37 cellular contexts compared by ENCODE assay signal in genomic region chr13:61994174-61994573, GRCh38.
"Had no signal": no experiment of that assay in that cellular context is flagged by ENCODE, and none has a peak within 500 bp of the region (broad histone marks: within the 10 kb centered on the region; RNA-seq: fewer than 3 reads in every experiment).

No MANE protein-coding gene starts in this region.

- H3K27ac Mint-ChIP-seq: activated CD4-positive, alpha-beta memory T cell treated with anti-CD3 and anti-CD28 coated beads, Interleukin-2, amount 10 ng/mL, durations not matched to agents 7 days and 5 days; activated CD4-positive, alpha-beta T cell treated with anti-CD3 and anti-CD28 coated beads for 36 hours; activated CD4-positive, alpha-beta T cell treated with anti-CD3 and anti-CD28 coated beads, Interleukin-2, amount 10 ng/mL, durations not matched to agents 7 days and 5 days; activated CD8-positive, alpha-beta memory T cell treated with anti-CD3 and anti-CD28 coated beads, Interleukin-2, amount 10 ng/mL, durations not matched to agents 7 days and 5 days; activated CD8-positive, alpha-beta T cell treated with anti-CD3 and anti-CD28 coated beads, Interleukin-2, amount 10 ng/mL, durations not matched to agents 7 days and 5 days; activated naive CD4-positive, alpha-beta T cell treated with anti-CD3 and anti-CD28 coated beads, Interleukin-2, amount 10 ng/mL, durations not matched to agents 7 days and 5 days; activated naive CD4-positive, alpha-beta T cell treated with anti-CD3 and anti-CD28 coated beads, Interleukin-2, amount 50 U/mL, for 24 hours; activated naive CD8-positive, alpha-beta T cell; activated naive CD8-positive, alpha-beta T cell treated with anti-CD3 and anti-CD28 coated beads, Interleukin-2, amount 10 ng/mL, durations not matched to agents 7 days and 5 days; activated naive CD8-positive, alpha-beta T cell treated with anti-CD3 and anti-CD28 coated beads, Interleukin-2, amount 50 U/mL, for 24 hours; activated T-cell treated with anti-CD3 and anti-CD28 coated beads, Interleukin-2, amount 50 U/mL, for 24 hours; activated T-helper 2 cell treated with anti-CD3 and anti-CD28 coated beads, Interferon-gamma antibody, Interleukin-2, Interleukin-4, amounts not matched to agents 10 μg/mL and 5 μg/mL and 100 μg/mL, durations not matched to agents 14 hours and 24 hours and 36 hours; brain; T-helper 1 cell treated with Interleukin-12 subunit alpha and Interleukin-12 subunit beta and Interleukin-4 antibody, amounts not matched to agents 30 μg/mL and 1 μg/mL, for 36 hours; T-helper 2 cell treated with Interferon-gamma antibody and Interleukin-4, amounts not matched to agents 5 μg/mL and 100 μg/mL, for 36 hours; WTC11 had no signal

- H3K4me3 ChIP-seq: ascending aorta, cardiac muscle cell had no signal

- H3K4me3 Mint-ChIP-seq: activated CD4-positive, alpha-beta memory T cell treated with anti-CD3 and anti-CD28 coated beads, Interleukin-2, amount 10 ng/mL, durations not matched to agents 7 days and 5 days; activated CD4-positive, alpha-beta T cell treated with anti-CD3 and anti-CD28 coated beads for 36 hours; activated CD4-positive, alpha-beta T cell treated with anti-CD3 and anti-CD28 coated beads, Interleukin-2, amount 10 ng/mL, durations not matched to agents 7 days and 5 days; activated CD8-positive, alpha-beta memory T cell treated with anti-CD3 and anti-CD28 coated beads, Interleukin-2, amount 10 ng/mL, durations not matched to agents 7 days and 5 days; activated CD8-positive, alpha-beta T cell treated with anti-CD3 and anti-CD28 coated beads, Interleukin-2, amount 10 ng/mL, durations not matched to agents 7 days and 5 days; activated naive CD4-positive, alpha-beta T cell treated with anti-CD3 and anti-CD28 coated beads, Interleukin-2, amount 10 ng/mL, durations not matched to agents 7 days and 5 days; activated naive CD4-positive, alpha-beta T cell treated with anti-CD3 and anti-CD28 coated beads, Interleukin-2, amount 50 U/mL, for 24 hours; activated naive CD8-positive, alpha-beta T cell; activated naive CD8-positive, alpha-beta T cell treated with anti-CD3 and anti-CD28 coated beads, Interleukin-2, amount 10 ng/mL, durations not matched to agents 7 days and 5 days; activated naive CD8-positive, alpha-beta T cell treated with anti-CD3 and anti-CD28 coated beads, Interleukin-2, amount 50 U/mL, for 24 hours; activated T-cell treated with anti-CD3 and anti-CD28 coated beads, Interleukin-2, amount 50 U/mL, for 24 hours; brain; central memory CD8-positive, alpha-beta T cell; T-helper 1 cell treated with Interleukin-12 subunit alpha and Interleukin-12 subunit beta and Interleukin-4 antibody, amounts not matched to agents 30 μg/mL and 1 μg/mL, for 36 hours; T-helper 2 cell treated with Interferon-gamma antibody and Interleukin-4, amounts not matched to agents 5 μg/mL and 100 μg/mL, for 36 hours; WTC11 had no signal

- H3K36me3 ChIP-seq: ascending aorta, cardiac muscle cell, WERI-Rb-1 had no signal

- DNase-seq: activated CD4-positive, alpha-beta memory T cell treated with anti-CD3 and anti-CD28 coated beads, Interleukin-2, amount 10 ng/mL, durations not matched to agents 7 days and 5 days; activated CD4-positive, alpha-beta T cell treated with anti-CD3 and anti-CD28 coated beads for 1 hour; activated CD4-positive, alpha-beta T cell treated with anti-CD3 and anti-CD28 coated beads for 36 hours; activated CD4-positive, alpha-beta T cell treated with anti-CD3 and anti-CD28 coated beads for 48 hours; activated CD4-positive, alpha-beta T cell treated with anti-CD3 and anti-CD28 coated beads, Interleukin-2, amount 10 ng/mL, durations not matched to agents 7 days and 5 days; activated CD4-positive, alpha-beta T cell treated with anti-CD3 and anti-CD28 coated beads, Interleukin-2, amount 50 U/mL, for 48 hours; activated CD4-positive, CD25-positive, alpha-beta regulatory T cell; activated CD8-positive, alpha-beta memory T cell treated with anti-CD3 and anti-CD28 coated beads for 24 hours; activated CD8-positive, alpha-beta memory T cell treated with anti-CD3 and anti-CD28 coated beads, Interleukin-2, amount 10 ng/mL, durations not matched to agents 7 days and 5 days; activated CD8-positive, alpha-beta memory T cell treated with anti-CD3 and anti-CD28 coated beads, Interleukin-2, amount 50 U/mL, for 48 hours; activated CD8-positive, alpha-beta T cell treated with anti-CD3 and anti-CD28 coated beads, Interleukin-2, amount 10 ng/mL, durations not matched to agents 7 days and 5 days; activated effector memory CD4-positive, alpha-beta T cell treated with Interleukin-2 at 50 U/mL for 16 hours; activated gamma-delta T cell; activated naive CD4-positive, alpha-beta T cell treated with anti-CD3 and anti-CD28 coated beads, Interleukin-2, amount 10 ng/mL, durations not matched to agents 7 days and 5 days; activated naive CD4-positive, alpha-beta T cell treated with Interleukin-2 at 50 U/mL for 16 hours; activated naive CD8-positive, alpha-beta T cell treated with anti-CD3 and anti-CD28 coated beads, Interleukin-2, amount 10 ng/mL, durations not matched to agents 7 days and 5 days; activated naive CD8-positive, alpha-beta T cell treated with anti-CD3 and anti-CD28 coated beads, Interleukin-2, amount 50 U/mL, for 24 hours; activated T-cell treated with anti-CD3 and anti-CD28 coated beads, Interleukin-2, amount 50 U/mL, for 24 hours; activated T-cell treated with anti-CD3 and anti-CD28 coated beads, Interleukin-2, amount 50 U/mL, for 48 hours; amygdala; anterior cingulate cortex; caudate nucleus; cerebellar nuclear complex; T-helper 1 cell; T-helper 2 cell; T-helper 9 cell; WERI-Rb-1 had no signal

- H3K36me3 Mint-ChIP-seq: activated CD8-positive, alpha-beta memory T cell treated with anti-CD3 and anti-CD28 coated beads, Interleukin-2, amount 10 ng/mL, durations not matched to agents 7 days and 5 days; activated naive CD4-positive, alpha-beta T cell treated with anti-CD3 and anti-CD28 coated beads, Interleukin-2, amount 10 ng/mL, durations not matched to agents 7 days and 5 days; activated naive CD4-positive, alpha-beta T cell treated with anti-CD3 and anti-CD28 coated beads, Interleukin-2, amount 50 U/mL, for 24 hours; activated naive CD8-positive, alpha-beta T cell; activated naive CD8-positive, alpha-beta T cell treated with anti-CD3 and anti-CD28 coated beads, Interleukin-2, amount 10 ng/mL, durations not matched to agents 7 days and 5 days; brain; WTC11 had no signal

- H3K9me3 Mint-ChIP-seq: activated CD4-positive, alpha-beta T cell treated with anti-CD3 and anti-CD28 coated beads, Interleukin-2, amount 10 ng/mL, durations not matched to agents 7 days and 5 days had no signal

- H3K9me3 ChIP-seq: ascending aorta had no signal

- H3K4me1 ChIP-seq: ascending aorta had no signal

- H3K27me3 ChIP-seq: ascending aorta, cardiac muscle cell had no signal

- H3K4me1 Mint-ChIP-seq: activated CD4-positive, alpha-beta memory T cell treated with anti-CD3 and anti-CD28 coated beads, Interleukin-2, amount 10 ng/mL, durations not matched to agents 7 days and 5 days; activated CD4-positive, alpha-beta T cell treated with anti-CD3 and anti-CD28 coated beads for 36 hours; activated CD4-positive, alpha-beta T cell treated with anti-CD3 and anti-CD28 coated beads, Interleukin-2, amount 10 ng/mL, durations not matched to agents 7 days and 5 days; activated CD8-positive, alpha-beta memory T cell treated with anti-CD3 and anti-CD28 coated beads, Interleukin-2, amount 10 ng/mL, durations not matched to agents 7 days and 5 days; activated naive CD4-positive, alpha-beta T cell treated with anti-CD3 and anti-CD28 coated beads, Interleukin-2, amount 10 ng/mL, durations not matched to agents 7 days and 5 days; activated naive CD4-positive, alpha-beta T cell treated with anti-CD3 and anti-CD28 coated beads, Interleukin-2, amount 50 U/mL, for 24 hours; activated naive CD8-positive, alpha-beta T cell treated with anti-CD3 and anti-CD28 coated beads, Interleukin-2, amount 10 ng/mL, durations not matched to agents 7 days and 5 days; activated naive CD8-positive, alpha-beta T cell treated with anti-CD3 and anti-CD28 coated beads, Interleukin-2, amount 50 U/mL, for 24 hours; brain; central memory CD8-positive, alpha-beta T cell; WTC11 had no signal

- H3K27me3 Mint-ChIP-seq: activated CD4-positive, alpha-beta memory T cell treated with anti-CD3 and anti-CD28 coated beads, Interleukin-2, amount 10 ng/mL, durations not matched to agents 7 days and 5 days; activated CD4-positive, alpha-beta T cell treated with anti-CD3 and anti-CD28 coated beads for 36 hours; activated CD4-positive, alpha-beta T cell treated with anti-CD3 and anti-CD28 coated beads, Interleukin-2, amount 10 ng/mL, durations not matched to agents 7 days and 5 days; activated CD8-positive, alpha-beta memory T cell treated with anti-CD3 and anti-CD28 coated beads, Interleukin-2, amount 10 ng/mL, durations not matched to agents 7 days and 5 days; activated naive CD4-positive, alpha-beta T cell treated with anti-CD3 and anti-CD28 coated beads, Interleukin-2, amount 10 ng/mL, durations not matched to agents 7 days and 5 days; activated naive CD4-positive, alpha-beta T cell treated with anti-CD3 and anti-CD28 coated beads, Interleukin-2, amount 50 U/mL, for 24 hours; activated naive CD8-positive, alpha-beta T cell; activated naive CD8-positive, alpha-beta T cell treated with anti-CD3 and anti-CD28 coated beads, Interleukin-2, amount 10 ng/mL, durations not matched to agents 7 days and 5 days; activated naive CD8-positive, alpha-beta T cell treated with anti-CD3 and anti-CD28 coated beads, Interleukin-2, amount 50 U/mL, for 24 hours; activated T-cell treated with anti-CD3 and anti-CD28 coated beads, Interleukin-2, amount 50 U/mL, for 24 hours; brain; central memory CD8-positive, alpha-beta T cell had no signal

- H3K27ac ChIP-seq: ascending aorta, cardiac muscle cell, WERI-Rb-1 had no signal
